In the genomic region with DNA sequence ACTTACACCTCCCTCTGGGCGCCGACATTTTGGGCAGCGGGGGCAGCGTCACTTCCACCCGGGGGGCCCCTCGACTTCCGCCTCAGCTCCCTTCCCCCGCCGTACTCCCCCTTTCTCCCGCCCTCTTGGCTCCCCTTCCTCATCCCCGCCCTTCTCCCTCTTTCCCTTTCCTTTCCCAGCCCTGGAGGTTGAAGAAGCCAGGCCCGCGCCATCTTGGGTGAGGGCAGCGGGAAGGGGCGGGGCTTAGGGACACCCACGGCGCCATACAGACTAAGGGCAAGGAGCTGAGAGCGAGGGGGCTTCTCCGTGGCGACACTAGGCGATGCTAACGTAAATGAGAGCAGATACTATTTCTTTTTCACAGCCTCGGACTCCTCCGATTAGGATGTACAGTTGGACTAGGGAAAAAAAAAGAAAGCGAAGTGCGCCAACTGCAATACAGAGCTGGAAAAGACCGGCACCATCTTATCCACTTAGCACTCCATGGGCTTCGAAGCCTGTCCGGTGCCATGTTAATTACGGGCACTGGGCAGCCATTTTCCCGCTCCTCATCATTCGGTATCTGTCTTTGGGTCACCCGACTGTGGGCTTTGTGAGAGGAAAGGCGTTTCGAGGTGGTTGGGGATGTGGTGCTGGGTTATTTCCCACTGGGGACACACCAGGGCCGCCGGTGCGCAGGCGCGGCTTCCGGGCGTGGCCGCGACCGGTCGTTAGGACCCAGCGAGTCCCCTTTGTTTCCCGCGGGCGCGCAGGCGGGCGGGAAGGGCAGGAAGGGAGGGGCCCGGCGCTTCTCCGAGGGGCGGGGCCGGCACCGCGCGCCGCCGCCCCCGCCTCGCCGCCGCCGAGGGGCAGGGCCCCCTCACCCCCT, we compare ENCODE assay signal across 1 cellular context.
TF ChIP-seq lines count a peak whose summit lies in the region.

A gene with protein sequence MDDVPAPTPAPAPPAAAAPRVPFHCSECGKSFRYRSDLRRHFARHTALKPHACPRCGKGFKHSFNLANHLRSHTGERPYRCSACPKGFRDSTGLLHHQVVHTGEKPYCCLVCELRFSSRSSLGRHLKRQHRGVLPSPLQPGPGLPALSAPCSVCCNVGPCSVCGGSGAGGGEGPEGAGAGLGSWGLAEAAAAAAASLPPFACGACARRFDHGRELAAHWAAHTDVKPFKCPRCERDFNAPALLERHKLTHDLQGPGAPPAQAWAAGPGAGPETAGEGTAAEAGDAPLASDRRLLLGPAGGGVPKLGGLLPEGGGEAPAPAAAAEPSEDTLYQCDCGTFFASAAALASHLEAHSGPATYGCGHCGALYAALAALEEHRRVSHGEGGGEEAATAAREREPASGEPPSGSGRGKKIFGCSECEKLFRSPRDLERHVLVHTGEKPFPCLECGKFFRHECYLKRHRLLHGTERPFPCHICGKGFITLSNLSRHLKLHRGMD (minus strand): TSS at position 50 of the 868 bp plus-strand sequence. CDS start 1,652 bp downstream, outside the sequence.
A gene with protein sequence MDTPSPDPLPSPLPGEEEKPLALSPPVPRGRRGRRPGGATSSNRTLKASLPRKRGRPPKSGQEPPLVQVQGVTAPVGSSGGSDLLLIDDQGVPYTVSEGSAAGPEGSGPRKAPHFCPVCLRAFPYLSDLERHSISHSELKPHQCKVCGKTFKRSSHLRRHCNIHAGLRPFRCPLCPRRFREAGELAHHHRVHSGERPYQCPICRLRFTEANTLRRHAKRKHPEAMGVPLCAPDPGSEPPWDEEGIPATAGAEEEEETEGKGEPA (plus strand): TSS at position 821 of the 868 bp plus-strand sequence. CDS start 1,825 bp downstream, outside the sequence.

TF ChIP-seq in K562, 482 proteins besides CTCF, POLR2A, EP300 and RAD21 (continues in another document):
- TF ChIP-seq GTF2F1 (IDR thresholded peaks at IDR 0.05; ENCODE audit: low read depth, low read length): 0 out of 2 replicates have a peak, but pooled peaks have one; percentile 24
- no peak for TF ChIP-seq ZC3H11A (IDR thresholded peaks at IDR 0.05; ENCODE audit: low read depth, low read length)
- TF ChIP-seq ATF1 (CRISPR knock-in tag; IDR thresholded peaks at IDR 0.05): no peak
- TF ChIP-seq ATF1 (tag; IDR thresholded peaks at IDR 0.05): peak; percentile 95
- TF ChIP-seq, protein P1, sequence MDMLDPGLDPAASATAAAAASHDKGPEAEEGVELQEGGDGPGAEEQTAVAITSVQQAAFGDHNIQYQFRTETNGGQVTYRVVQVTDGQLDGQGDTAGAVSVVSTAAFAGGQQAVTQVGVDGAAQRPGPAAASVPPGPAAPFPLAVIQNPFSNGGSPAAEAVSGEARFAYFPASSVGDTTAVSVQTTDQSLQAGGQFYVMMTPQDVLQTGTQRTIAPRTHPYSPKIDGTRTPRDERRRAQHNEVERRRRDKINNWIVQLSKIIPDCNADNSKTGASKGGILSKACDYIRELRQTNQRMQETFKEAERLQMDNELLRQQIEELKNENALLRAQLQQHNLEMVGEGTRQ (CRISPR knock-in tag; IDR thresholded peaks at IDR 0.05): no peak
- no peak for TF ChIP-seq U2AF1 (optimal IDR thresholded peaks at IDR 0.05; ENCODE audit: low read depth, low read length)
- peak; percentile 91 for TF ChIP-seq NR2C2 (CRISPR knock-in tag; IDR thresholded peaks at IDR 0.05)
- TF ChIP-seq NR2C2 (tag; IDR thresholded peaks at IDR 0.05): peak; percentile 98
- no peak for TF ChIP-seq ILF3 (IDR thresholded peaks at IDR 0.05; ENCODE audit: borderline replicate concordance)
- peak; percentile 87 for TF ChIP-seq ZKSCAN8 (CRISPR knock-in tag; IDR thresholded peaks at IDR 0.05)
- no peak for TF ChIP-seq NFATC3 (IDR thresholded peaks at IDR 0.05)
- TF ChIP-seq ZNF140 (CRISPR knock-in tag; IDR thresholded peaks at IDR 0.05): no peak
- TF ChIP-seq, protein P2, sequence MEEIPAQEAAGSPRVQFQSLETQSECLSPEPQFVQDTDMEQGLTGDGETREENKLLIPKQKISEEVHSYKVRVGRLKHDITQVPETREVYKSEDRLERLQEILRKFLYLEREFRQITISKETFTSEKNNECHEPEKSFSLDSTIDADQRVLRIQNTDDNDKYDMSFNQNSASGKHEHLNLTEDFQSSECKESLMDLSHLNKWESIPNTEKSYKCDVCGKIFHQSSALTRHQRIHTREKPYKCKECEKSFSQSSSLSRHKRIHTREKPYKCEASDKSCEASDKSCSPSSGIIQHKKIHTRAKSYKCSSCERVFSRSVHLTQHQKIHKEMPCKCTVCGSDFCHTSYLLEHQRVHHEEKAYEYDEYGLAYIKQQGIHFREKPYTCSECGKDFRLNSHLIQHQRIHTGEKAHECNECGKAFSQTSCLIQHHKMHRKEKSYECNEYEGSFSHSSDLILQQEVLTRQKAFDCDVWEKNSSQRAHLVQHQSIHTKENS (CRISPR knock-in tag; IDR thresholded peaks at IDR 0.05): no peak
- peak in 1 of 2 experiments; percentile 99; a peak in 2 of 4 replicates for TF ChIP-seq CSDE1 (IDR thresholded peaks at IDR 0.05)
- no peak for TF ChIP-seq SNRNP70 (optimal IDR thresholded peaks at IDR 0.05; ENCODE audit: low read depth, low read length)
- no peak for TF ChIP-seq IRF2 (CRISPR knock-in tag; IDR thresholded peaks at IDR 0.05)
- TF ChIP-seq ZNF174 (CRISPR knock-in tag; IDR thresholded peaks at IDR 0.05): no peak
- no peak for TF ChIP-seq HOXB6 (CRISPR knock-in tag; IDR thresholded peaks at IDR 0.05; ENCODE audit: borderline replicate concordance)
- TF ChIP-seq, protein P3, sequence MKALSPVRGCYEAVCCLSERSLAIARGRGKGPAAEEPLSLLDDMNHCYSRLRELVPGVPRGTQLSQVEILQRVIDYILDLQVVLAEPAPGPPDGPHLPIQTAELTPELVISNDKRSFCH (CRISPR knock-in tag; IDR thresholded peaks at IDR 0.05): no peak
- TF ChIP-seq, protein P3 (tag; IDR thresholded peaks at IDR 0.05): peak; percentile 90
- peak; percentile 85 for TF ChIP-seq FOXJ2 (tag; IDR thresholded peaks at IDR 0.05)
- TF ChIP-seq CREB1 (IDR thresholded peaks at IDR 0.05): peak; percentile 69
- peak; percentile 79 for TF ChIP-seq CREB1 (CRISPR knock-in tag; IDR thresholded peaks at IDR 0.05)
- peak; percentile 89 to 91 for TF ChIP-seq NRF1 (conservative IDR thresholded peaks at IDR 0.05 in 1 of 2, IDR thresholded peaks at IDR 0.05 in 1 of 2)
- no peak for TF ChIP-seq DNMT1 (IDR thresholded peaks at IDR 0.05)
- TF ChIP-seq, protein P4, sequence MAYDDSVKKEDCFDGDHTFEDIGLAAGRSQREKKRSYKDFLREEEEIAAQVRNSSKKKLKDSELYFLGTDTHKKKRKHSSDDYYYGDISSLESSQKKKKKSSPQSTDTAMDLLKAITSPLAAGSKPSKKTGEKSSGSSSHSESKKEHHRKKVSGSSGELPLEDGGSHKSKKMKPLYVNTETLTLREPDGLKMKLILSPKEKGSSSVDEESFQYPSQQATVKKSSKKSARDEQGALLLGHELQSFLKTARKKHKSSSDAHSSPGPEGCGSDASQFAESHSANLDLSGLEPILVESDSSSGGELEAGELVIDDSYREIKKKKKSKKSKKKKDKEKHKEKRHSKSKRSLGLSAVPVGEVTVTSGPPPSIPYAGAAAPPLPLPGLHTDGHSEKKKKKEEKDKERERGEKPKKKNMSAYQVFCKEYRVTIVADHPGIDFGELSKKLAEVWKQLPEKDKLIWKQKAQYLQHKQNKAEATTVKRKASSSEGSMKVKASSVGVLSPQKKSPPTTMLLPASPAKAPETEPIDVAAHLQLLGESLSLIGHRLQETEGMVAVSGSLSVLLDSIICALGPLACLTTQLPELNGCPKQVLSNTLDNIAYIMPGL (CRISPR knock-in tag; IDR thresholded peaks at IDR 0.05): 0 out of 2 replicates have a peak, but pooled peaks have one; percentile 52
- TF ChIP-seq XRCC5 (IDR thresholded peaks at IDR 0.05; ENCODE audit: low read depth, low read length): peak; percentile 73; the same call in 1 of the 2 replicates
- no peak; the same call in 1 of the 2 replicates for TF ChIP-seq ZNF165 (CRISPR knock-in tag; IDR thresholded peaks at IDR 0.05; ENCODE audit: borderline replicate concordance)
- TF ChIP-seq, protein P5, sequence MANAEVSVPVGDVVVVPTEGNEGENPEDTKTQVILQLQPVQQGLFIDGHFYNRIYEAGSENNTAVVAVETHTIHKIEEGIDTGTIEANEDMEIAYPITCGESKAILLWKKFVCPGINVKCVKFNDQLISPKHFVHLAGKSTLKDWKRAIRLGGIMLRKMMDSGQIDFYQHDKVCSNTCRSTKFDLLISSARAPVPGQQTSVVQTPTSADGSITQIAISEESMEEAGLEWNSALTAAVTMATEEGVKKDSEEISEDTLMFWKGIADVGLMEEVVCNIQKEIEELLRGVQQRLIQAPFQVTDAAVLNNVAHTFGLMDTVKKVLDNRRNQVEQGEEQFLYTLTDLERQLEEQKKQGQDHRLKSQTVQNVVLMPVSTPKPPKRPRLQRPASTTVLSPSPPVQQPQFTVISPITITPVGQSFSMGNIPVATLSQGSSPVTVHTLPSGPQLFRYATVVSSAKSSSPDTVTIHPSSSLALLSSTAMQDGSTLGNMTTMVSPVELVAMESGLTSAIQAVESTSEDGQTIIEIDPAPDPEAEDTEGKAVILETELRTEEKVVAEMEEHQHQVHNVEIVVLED (CRISPR knock-in tag; IDR thresholded peaks at IDR 0.05): peak; percentile 71
- TF ChIP-seq ZNF274 (IDR thresholded peaks at IDR 0.05; ENCODE audit: borderline replicate concordance, low read depth, low read length): no peak
- TF ChIP-seq SP2 (IDR thresholded peaks at IDR 0.05; ENCODE audit: extremely low read depth, low read depth, low read length, poor library complexity, severe bottlenecking): no peak
- no peak; the same call in none of the 2 replicates for TF ChIP-seq MBD2 (IDR thresholded peaks at IDR 0.05; ENCODE audit: borderline replicate concordance, low read depth)
- TF ChIP-seq RCOR1 (IDR thresholded peaks at IDR 0.05; ENCODE audit: borderline replicate concordance in 1 of 2, low read depth in 2 of 2, low read length in 2 of 2): 0 out of 4 replicates have a peak, but pooled peaks have one; percentile 23 to 25
- no peak for TF ChIP-seq XRCC4 (IDR thresholded peaks at IDR 0.05; ENCODE audit: extremely low read depth, insufficient read depth, insufficient read length)
- TF ChIP-seq, protein P6, sequence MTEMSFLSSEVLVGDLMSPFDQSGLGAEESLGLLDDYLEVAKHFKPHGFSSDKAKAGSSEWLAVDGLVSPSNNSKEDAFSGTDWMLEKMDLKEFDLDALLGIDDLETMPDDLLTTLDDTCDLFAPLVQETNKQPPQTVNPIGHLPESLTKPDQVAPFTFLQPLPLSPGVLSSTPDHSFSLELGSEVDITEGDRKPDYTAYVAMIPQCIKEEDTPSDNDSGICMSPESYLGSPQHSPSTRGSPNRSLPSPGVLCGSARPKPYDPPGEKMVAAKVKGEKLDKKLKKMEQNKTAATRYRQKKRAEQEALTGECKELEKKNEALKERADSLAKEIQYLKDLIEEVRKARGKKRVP (CRISPR knock-in tag; IDR thresholded peaks at IDR 0.05): no peak
- TF ChIP-seq BACH1 (tag; IDR thresholded peaks at IDR 0.05): no peak; the same call in 1 of the 2 replicates
- no peak for TF ChIP-seq SIRT6 (IDR thresholded peaks at IDR 0.05; ENCODE audit: low read depth, low read length)
- TF ChIP-seq LARP7 (IDR thresholded peaks at IDR 0.05): no peak
- TF ChIP-seq KLF10 (CRISPR knock-in tag; IDR thresholded peaks at IDR 0.05): no peak
- TF ChIP-seq, protein P7, sequence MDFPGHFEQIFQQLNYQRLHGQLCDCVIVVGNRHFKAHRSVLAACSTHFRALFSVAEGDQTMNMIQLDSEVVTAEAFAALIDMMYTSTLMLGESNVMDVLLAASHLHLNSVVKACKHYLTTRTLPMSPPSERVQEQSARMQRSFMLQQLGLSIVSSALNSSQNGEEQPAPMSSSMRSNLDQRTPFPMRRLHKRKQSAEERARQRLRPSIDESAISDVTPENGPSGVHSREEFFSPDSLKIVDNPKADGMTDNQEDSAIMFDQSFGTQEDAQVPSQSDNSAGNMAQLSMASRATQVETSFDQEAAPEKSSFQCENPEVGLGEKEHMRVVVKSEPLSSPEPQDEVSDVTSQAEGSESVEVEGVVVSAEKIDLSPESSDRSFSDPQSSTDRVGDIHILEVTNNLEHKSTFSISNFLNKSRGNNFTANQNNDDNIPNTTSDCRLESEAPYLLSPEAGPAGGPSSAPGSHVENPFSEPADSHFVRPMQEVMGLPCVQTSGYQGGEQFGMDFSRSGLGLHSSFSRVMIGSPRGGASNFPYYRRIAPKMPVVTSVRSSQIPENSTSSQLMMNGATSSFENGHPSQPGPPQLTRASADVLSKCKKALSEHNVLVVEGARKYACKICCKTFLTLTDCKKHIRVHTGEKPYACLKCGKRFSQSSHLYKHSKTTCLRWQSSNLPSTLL (IDR thresholded peaks at IDR 0.05): no peak
- TF ChIP-seq MCM7 (IDR thresholded peaks at IDR 0.05): no peak
- TF ChIP-seq, protein P8, sequence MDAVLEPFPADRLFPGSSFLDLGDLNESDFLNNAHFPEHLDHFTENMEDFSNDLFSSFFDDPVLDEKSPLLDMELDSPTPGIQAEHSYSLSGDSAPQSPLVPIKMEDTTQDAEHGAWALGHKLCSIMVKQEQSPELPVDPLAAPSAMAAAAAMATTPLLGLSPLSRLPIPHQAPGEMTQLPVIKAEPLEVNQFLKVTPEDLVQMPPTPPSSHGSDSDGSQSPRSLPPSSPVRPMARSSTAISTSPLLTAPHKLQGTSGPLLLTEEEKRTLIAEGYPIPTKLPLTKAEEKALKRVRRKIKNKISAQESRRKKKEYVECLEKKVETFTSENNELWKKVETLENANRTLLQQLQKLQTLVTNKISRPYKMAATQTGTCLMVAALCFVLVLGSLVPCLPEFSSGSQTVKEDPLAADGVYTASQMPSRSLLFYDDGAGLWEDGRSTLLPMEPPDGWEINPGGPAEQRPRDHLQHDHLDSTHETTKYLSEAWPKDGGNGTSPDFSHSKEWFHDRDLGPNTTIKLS (IDR thresholded peaks at IDR 0.05; ENCODE audit: borderline replicate concordance, low read depth): no peak; the same call in 1 of the 2 replicates
- TF ChIP-seq, protein P9, sequence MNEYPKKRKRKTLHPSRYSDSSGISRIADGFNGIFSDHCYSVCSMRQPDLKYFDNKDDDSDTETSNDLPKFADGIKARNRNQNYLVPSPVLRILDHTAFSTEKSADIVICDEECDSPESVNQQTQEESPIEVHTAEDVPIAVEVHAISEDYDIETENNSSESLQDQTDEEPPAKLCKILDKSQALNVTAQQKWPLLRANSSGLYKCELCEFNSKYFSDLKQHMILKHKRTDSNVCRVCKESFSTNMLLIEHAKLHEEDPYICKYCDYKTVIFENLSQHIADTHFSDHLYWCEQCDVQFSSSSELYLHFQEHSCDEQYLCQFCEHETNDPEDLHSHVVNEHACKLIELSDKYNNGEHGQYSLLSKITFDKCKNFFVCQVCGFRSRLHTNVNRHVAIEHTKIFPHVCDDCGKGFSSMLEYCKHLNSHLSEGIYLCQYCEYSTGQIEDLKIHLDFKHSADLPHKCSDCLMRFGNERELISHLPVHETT (CRISPR knock-in tag; conservative IDR thresholded peaks at IDR 0.05 in 1 of 2, IDR thresholded peaks at IDR 0.05 in 1 of 2): peak in 1 of 2 experiments; percentile 89; a peak in 2 of 4 replicates
- no peak for TF ChIP-seq ZNF445 (CRISPR knock-in tag; IDR thresholded peaks at IDR 0.05; ENCODE audit: low read depth)
- TF ChIP-seq TCF7 (IDR thresholded peaks at IDR 0.05; ENCODE audit: borderline replicate concordance): no peak
- no peak for TF ChIP-seq ZZZ3 (IDR thresholded peaks at IDR 0.05)
- TF ChIP-seq TBP (optimal IDR thresholded peaks at IDR 0.05; ENCODE audit: low read depth, low read length): peak; percentile 27
- 0 out of 2 replicates have a peak, but pooled peaks have one; percentile 46 for TF ChIP-seq FOXK1 (CRISPR knock-in tag; IDR thresholded peaks at IDR 0.05; ENCODE audit: borderline replicate concordance)
- TF ChIP-seq ZNF12 (CRISPR knock-in tag; IDR thresholded peaks at IDR 0.05): no peak
- no peak for TF ChIP-seq ETS2 (tag; IDR thresholded peaks at IDR 0.05; ENCODE audit: borderline replicate concordance, poor library complexity, severe bottlenecking)
- TF ChIP-seq KLF6 (CRISPR knock-in tag; IDR thresholded peaks at IDR 0.05; ENCODE audit: borderline replicate concordance): peak; percentile 79; the same call in 1 of the 2 replicates
